ENCODE assay signal across 40 cellular contexts in genomic region chr4:78357122-78357521, GRCh38.
"Had no signal": no experiment of that assay in that cellular context is flagged by ENCODE, and none has a peak within 500 bp of the region (broad histone marks: within the 10 kb centered on the region; RNA-seq: fewer than 3 reads in every experiment).

No MANE protein-coding gene starts in this region.

- FAIRE-seq: astrocyte, TTC549 had no signal

- H3K4me1 Mint-ChIP-seq: activated B cell treated with CpG ODN at 0.5 μM for 24 hours; activated CD4-positive, alpha-beta T cell treated with anti-CD3 and anti-CD28 coated beads, Interleukin-2, amount 10 ng/mL, durations not matched to agents 24 days and 14 days; activated naive CD8-positive, alpha-beta T cell treated with anti-CD3 and anti-CD28 coated beads for 36 hours; activated T-helper 17 cell treated with anti-CD3 and anti-CD28 coated beads, Interleukin-2, amount 50 U/mL, for 72 hours; central memory CD8-positive, alpha-beta T cell had no signal

- H3K9me3 Mint-ChIP-seq: activated B cell treated with CpG ODN at 0.5 μM for 24 hours; activated CD4-positive, alpha-beta memory T cell treated with anti-CD3 and anti-CD28 coated beads for 36 hours; activated CD4-positive, alpha-beta T cell treated with anti-CD3 and anti-CD28 coated beads, Interleukin-2, amount 10 ng/mL, durations not matched to agents 24 days and 14 days; activated CD8-positive, alpha-beta T cell treated with anti-CD3 and anti-CD28 coated beads for 36 hours; activated naive CD4-positive, alpha-beta T cell treated with anti-CD3 and anti-CD28 coated beads for 36 hours; activated naive CD4-positive, alpha-beta T cell treated with anti-CD3 and anti-CD28 coated beads, Interleukin-2, amount 50 U/mL, for 72 hours; activated naive CD8-positive, alpha-beta T cell treated with anti-CD3 and anti-CD28 coated beads for 36 hours; activated T-cell treated with anti-CD3 and anti-CD28 coated beads, Interleukin-2, amount 50 U/mL, for 4 hours; activated T-cell treated with anti-CD3 and anti-CD28 coated beads, Interleukin-2, amount 50 U/mL, for 72 hours; activated T-helper 1 cell treated with anti-CD3 and anti-CD28 coated beads, Interleukin-12 subunit alpha, Interleukin-12 subunit beta, Interleukin-2, Interleukin-4 antibody, amounts not matched to agents 30 ng/mL and 10 ng/mL and 1 ng/mL, durations not matched to agents 14 hours and 24 hours and 36 hours; activated T-helper 17 cell treated with anti-CD3 and anti-CD28 coated beads, Interleukin-2, amount 50 U/mL, for 72 hours; central memory CD8-positive, alpha-beta T cell; T-helper 1 cell treated with Interleukin-12 subunit alpha and Interleukin-12 subunit beta and Interleukin-4 antibody, amounts not matched to agents 30 μg/mL and 1 μg/mL, for 36 hours; T-helper 2 cell treated with Interferon-gamma antibody and Interleukin-4, amounts not matched to agents 5 μg/mL and 100 μg/mL, for 36 hours had no signal

- H3K4me3 Mint-ChIP-seq: activated B cell treated with CpG ODN at 0.5 μM for 24 hours; activated CD4-positive, alpha-beta memory T cell treated with anti-CD3 and anti-CD28 coated beads for 36 hours; activated CD4-positive, alpha-beta T cell treated with anti-CD3 and anti-CD28 coated beads, Interleukin-2, amount 10 ng/mL, durations not matched to agents 24 days and 14 days; activated CD8-positive, alpha-beta T cell treated with anti-CD3 and anti-CD28 coated beads for 36 hours; activated naive CD4-positive, alpha-beta T cell treated with anti-CD3 and anti-CD28 coated beads for 36 hours; activated naive CD8-positive, alpha-beta T cell treated with anti-CD3 and anti-CD28 coated beads for 36 hours; activated T-cell treated with anti-CD3 and anti-CD28 coated beads, Interleukin-2, amount 50 U/mL, for 4 hours; activated T-cell treated with anti-CD3 and anti-CD28 coated beads, Interleukin-2, amount 50 U/mL, for 72 hours; activated T-helper 1 cell treated with anti-CD3 and anti-CD28 coated beads, Interleukin-12 subunit alpha, Interleukin-12 subunit beta, Interleukin-2, Interleukin-4 antibody, amounts not matched to agents 30 ng/mL and 10 ng/mL and 1 ng/mL, durations not matched to agents 14 hours and 24 hours and 36 hours; activated T-helper 17 cell treated with anti-CD3 and anti-CD28 coated beads, Interleukin-2, amount 50 U/mL, for 72 hours; central memory CD8-positive, alpha-beta T cell; T-helper 1 cell treated with Interleukin-12 subunit alpha and Interleukin-12 subunit beta and Interleukin-4 antibody, amounts not matched to agents 30 μg/mL and 1 μg/mL, for 36 hours; T-helper 2 cell treated with Interferon-gamma antibody and Interleukin-4, amounts not matched to agents 5 μg/mL and 100 μg/mL, for 36 hours had no signal

- H3K4me1 ChIP-seq: adrenal gland, body of pancreas, breast epithelium had no signal

- H3K36me3 Mint-ChIP-seq: activated CD4-positive, alpha-beta memory T cell treated with anti-CD3 and anti-CD28 coated beads for 36 hours; activated naive CD4-positive, alpha-beta T cell treated with anti-CD3 and anti-CD28 coated beads, Interleukin-2, amount 50 U/mL, for 72 hours; activated naive CD8-positive, alpha-beta T cell treated with anti-CD3 and anti-CD28 coated beads for 36 hours had no signal

- H3K36me3 ChIP-seq: adrenal gland, brain microvascular endothelial cell, breast epithelium, cardiac muscle cell had no signal

- H3K27ac ChIP-seq: adrenal gland, body of pancreas, brain microvascular endothelial cell, breast epithelium, cardiac muscle cell, VCaP had no signal

- H3K4me3 ChIP-seq: adrenal gland, body of pancreas, breast epithelium, cardiac muscle cell had no signal

- H3K27ac Mint-ChIP-seq: activated B cell treated with CpG ODN at 0.5 μM for 24 hours; activated CD4-positive, alpha-beta memory T cell treated with anti-CD3 and anti-CD28 coated beads for 36 hours; activated CD4-positive, alpha-beta T cell treated with anti-CD3 and anti-CD28 coated beads, Interleukin-2, amount 10 ng/mL, durations not matched to agents 24 days and 14 days; activated CD8-positive, alpha-beta T cell treated with anti-CD3 and anti-CD28 coated beads for 36 hours; activated naive CD4-positive, alpha-beta T cell treated with anti-CD3 and anti-CD28 coated beads for 36 hours; activated naive CD4-positive, alpha-beta T cell treated with anti-CD3 and anti-CD28 coated beads, Interleukin-2, amount 50 U/mL, for 72 hours; activated naive CD8-positive, alpha-beta T cell treated with anti-CD3 and anti-CD28 coated beads for 36 hours; activated T-cell treated with anti-CD3 and anti-CD28 coated beads, Interleukin-2, amount 50 U/mL, for 72 hours; activated T-helper 1 cell treated with anti-CD3 and anti-CD28 coated beads, Interleukin-12 subunit alpha, Interleukin-12 subunit beta, Interleukin-2, Interleukin-4 antibody, amounts not matched to agents 30 ng/mL and 10 ng/mL and 1 ng/mL, durations not matched to agents 14 hours and 24 hours and 36 hours; activated T-helper 17 cell treated with anti-CD3 and anti-CD28 coated beads, Interleukin-2, amount 50 U/mL, for 72 hours; T-helper 1 cell treated with Interleukin-12 subunit alpha and Interleukin-12 subunit beta and Interleukin-4 antibody, amounts not matched to agents 30 μg/mL and 1 μg/mL, for 36 hours; T-helper 2 cell treated with Interferon-gamma antibody and Interleukin-4, amounts not matched to agents 5 μg/mL and 100 μg/mL, for 36 hours had no signal

- ATAC-seq: activated CD8-positive, alpha-beta T cell treated with anti-CD3 and anti-CD28 coated beads for 36 hours; activated naive CD4-positive, alpha-beta T cell treated with anti-CD3 and anti-CD28 coated beads, Interleukin-2, amount 50 U/mL, for 72 hours; activated T-cell treated with anti-CD3 and anti-CD28 coated beads, Interleukin-2, amount 50 U/mL, for 4 hours; activated T-cell treated with anti-CD3 and anti-CD28 coated beads, Interleukin-2, amount 50 U/mL, for 72 hours; activated T-helper 17 cell treated with anti-CD3 and anti-CD28 coated beads, Interleukin-2, amount 50 U/mL, for 72 hours; body of pancreas had no signal

- DNase-seq: activated B cell treated with CpG ODN at 0.5 μM for 24 hours; activated CD4-positive, alpha-beta memory T cell treated with anti-CD3 and anti-CD28 coated beads for 36 hours; activated CD4-positive, alpha-beta T cell treated with anti-CD3 and anti-CD28 coated beads for 4 hours; activated CD4-positive, alpha-beta T cell treated with anti-CD3 and anti-CD28 coated beads, Interleukin-2, amount 10 ng/mL, durations not matched to agents 24 days and 14 days; activated CD4-positive, alpha-beta T cell treated with anti-CD3 and anti-CD28 coated beads, Interleukin-2, amount 50 U/mL, for 1 hour; activated CD4-positive, alpha-beta T cell treated with anti-CD3 and anti-CD28 coated beads, Interleukin-2, amount 50 U/mL, for 4 hours; activated CD4-positive, CD25-positive, alpha-beta regulatory T cell treated with anti-CD3 and anti-CD28 coated beads, Interleukin-2, amount 50 U/mL, for 72 hours; activated CD8-positive, alpha-beta memory T cell treated with anti-CD3 and anti-CD28 coated beads, Interleukin-2, amount 50 U/mL, for 4 hours; activated CD8-positive, alpha-beta T cell treated with anti-CD3 and anti-CD28 coated beads for 36 hours; activated effector memory CD4-positive, alpha-beta T cell treated with anti-CD3 and anti-CD28 coated beads, Interleukin-2, amount 50 U/mL, for 16 hours; activated gamma-delta T cell treated with Interleukin-2 at 50 U/mL for 16 hours; activated naive CD4-positive, alpha-beta T cell; activated naive CD4-positive, alpha-beta T cell treated with anti-CD3 and anti-CD28 coated beads for 36 hours; activated naive CD4-positive, alpha-beta T cell treated with anti-CD3 and anti-CD28 coated beads, Interleukin-2, amount 50 U/mL, for 16 hours; activated naive CD8-positive, alpha-beta T cell treated with anti-CD3 and anti-CD28 coated beads for 36 hours; activated T-cell treated with anti-CD3 and anti-CD28 coated beads for 4 hours; activated T-cell treated with anti-CD3 and anti-CD28 coated beads, Interleukin-2, amount 50 U/mL, for 1 hour; activated T-cell treated with anti-CD3 and anti-CD28 coated beads, Interleukin-2, amount 50 U/mL, for 4 hours; activated T-cell treated with anti-CD3 and anti-CD28 coated beads, Interleukin-2, amount 50 U/mL, for 72 hours; adrenal gland; amniotic stem cell; aorta; body of pancreas; brain microvascular endothelial cell; caudate nucleus; cerebellar nuclear complex; T-helper 1 cell; T-helper 2 cell; T-helper 9 cell had no signal

- H3K27me3 ChIP-seq: adrenal gland, body of pancreas, brain microvascular endothelial cell, breast epithelium, cardiac muscle cell had no signal

- H3K9me3 ChIP-seq: adrenal gland, body of pancreas, breast epithelium had no signal
